In the genomic region with DNA sequence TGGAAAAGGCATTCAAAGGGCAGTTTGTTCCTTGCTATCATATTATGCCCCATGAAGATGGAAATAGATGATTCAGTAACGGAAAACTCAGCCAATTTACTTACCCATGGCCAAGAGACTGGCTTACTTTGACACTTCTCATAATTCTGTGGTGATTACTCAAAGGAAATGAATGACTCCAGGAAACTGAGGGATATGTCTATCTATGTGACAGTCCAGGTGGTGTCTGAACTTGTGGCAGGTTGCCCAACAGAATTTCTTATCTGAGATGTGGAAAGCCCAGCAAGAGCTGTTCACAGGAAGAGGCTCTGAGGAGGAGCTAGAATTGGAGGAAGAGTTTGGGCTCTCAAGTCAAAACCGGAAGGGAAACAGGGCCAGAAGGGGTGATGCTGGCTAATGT, we compare ENCODE assay signal across 1 cellular context.
TF ChIP-seq lines count a peak whose summit lies in the region.

No MANE protein-coding gene starts in this region.

TF ChIP-seq in SK-N-SH, 30 proteins besides CTCF, POLR2A, EP300 and RAD21 (continued from another document):
- TF ChIP-seq PBX3 (IDR thresholded peaks at IDR 0.05) (peak; percentile 93), NFIC (IDR thresholded peaks at IDR 0.05; ENCODE audit: borderline replicate concordance) (peak; percentile 94), NRF1 (IDR thresholded peaks at IDR 0.05; ENCODE audit: low read depth, low read length) (no peak), MXI1 (IDR thresholded peaks at IDR 0.05; ENCODE audit: low read depth, low read length) (no peak), RFX5 (IDR thresholded peaks at IDR 0.05; ENCODE audit: low read length) (no peak), JUND (IDR thresholded peaks at IDR 0.05) (peak; percentile 88), TAF1 (IDR thresholded peaks at IDR 0.05; ENCODE audit: borderline replicate concordance, low read depth, low read length) (no peak), CHD2 (IDR thresholded peaks at IDR 0.05; ENCODE audit: low read length, partially characterized antibody) (no peak), GABPA (IDR thresholded peaks at IDR 0.05; ENCODE audit: low read depth) (peak; percentile 25; the same call in 1 of the 2 replicates), RXRA (IDR thresholded peaks at IDR 0.05; ENCODE audit: borderline replicate concordance, low read depth) (peak; percentile 79; the same call in 1 of the 2 replicates), RCOR1 (IDR thresholded peaks at IDR 0.05; ENCODE audit: low read length) (no peak), SMC3 (IDR thresholded peaks at IDR 0.05; ENCODE audit: low read depth, low read length) (no peak), EZH2phosphoT487 (IDR thresholded peaks at IDR 0.05; ENCODE audit: borderline replicate concordance, low read depth) (no peak), FOSL2 (IDR thresholded peaks at IDR 0.05; ENCODE audit: borderline replicate concordance, low read depth) (peak; percentile 85), MEF2A (IDR thresholded peaks at IDR 0.05; ENCODE audit: borderline replicate concordance, low read depth) (peak; percentile 62; the same call in 1 of the 2 replicates), SIN3A (IDR thresholded peaks at IDR 0.05; ENCODE audit: borderline replicate concordance, low read depth, low read length) (no peak), FOXM1 (IDR thresholded peaks at IDR 0.05; ENCODE audit: low read depth) (peak; percentile 76), GATA2 (CRISPR knock-in tag; IDR thresholded peaks at IDR 0.05) (no peak), TCF12 (IDR thresholded peaks at IDR 0.05) (peak; percentile 97)
- TF ChIP-seq, protein P1, sequence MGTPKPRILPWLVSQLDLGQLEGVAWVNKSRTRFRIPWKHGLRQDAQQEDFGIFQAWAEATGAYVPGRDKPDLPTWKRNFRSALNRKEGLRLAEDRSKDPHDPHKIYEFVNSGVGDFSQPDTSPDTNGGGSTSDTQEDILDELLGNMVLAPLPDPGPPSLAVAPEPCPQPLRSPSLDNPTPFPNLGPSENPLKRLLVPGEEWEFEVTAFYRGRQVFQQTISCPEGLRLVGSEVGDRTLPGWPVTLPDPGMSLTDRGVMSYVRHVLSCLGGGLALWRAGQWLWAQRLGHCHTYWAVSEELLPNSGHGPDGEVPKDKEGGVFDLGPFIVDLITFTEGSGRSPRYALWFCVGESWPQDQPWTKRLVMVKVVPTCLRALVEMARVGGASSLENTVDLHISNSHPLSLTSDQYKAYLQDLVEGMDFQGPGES (IDR thresholded peaks at IDR 0.05; ENCODE audit: low read depth, low read length), result no peak
- TF ChIP-seq, protein P2, sequence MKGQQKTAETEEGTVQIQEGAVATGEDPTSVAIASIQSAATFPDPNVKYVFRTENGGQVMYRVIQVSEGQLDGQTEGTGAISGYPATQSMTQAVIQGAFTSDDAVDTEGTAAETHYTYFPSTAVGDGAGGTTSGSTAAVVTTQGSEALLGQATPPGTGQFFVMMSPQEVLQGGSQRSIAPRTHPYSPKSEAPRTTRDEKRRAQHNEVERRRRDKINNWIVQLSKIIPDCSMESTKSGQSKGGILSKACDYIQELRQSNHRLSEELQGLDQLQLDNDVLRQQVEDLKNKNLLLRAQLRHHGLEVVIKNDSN (IDR thresholded peaks at IDR 0.05; ENCODE audit: borderline replicate concordance, low read depth), result no peak
- TF ChIP-seq, protein P3, sequence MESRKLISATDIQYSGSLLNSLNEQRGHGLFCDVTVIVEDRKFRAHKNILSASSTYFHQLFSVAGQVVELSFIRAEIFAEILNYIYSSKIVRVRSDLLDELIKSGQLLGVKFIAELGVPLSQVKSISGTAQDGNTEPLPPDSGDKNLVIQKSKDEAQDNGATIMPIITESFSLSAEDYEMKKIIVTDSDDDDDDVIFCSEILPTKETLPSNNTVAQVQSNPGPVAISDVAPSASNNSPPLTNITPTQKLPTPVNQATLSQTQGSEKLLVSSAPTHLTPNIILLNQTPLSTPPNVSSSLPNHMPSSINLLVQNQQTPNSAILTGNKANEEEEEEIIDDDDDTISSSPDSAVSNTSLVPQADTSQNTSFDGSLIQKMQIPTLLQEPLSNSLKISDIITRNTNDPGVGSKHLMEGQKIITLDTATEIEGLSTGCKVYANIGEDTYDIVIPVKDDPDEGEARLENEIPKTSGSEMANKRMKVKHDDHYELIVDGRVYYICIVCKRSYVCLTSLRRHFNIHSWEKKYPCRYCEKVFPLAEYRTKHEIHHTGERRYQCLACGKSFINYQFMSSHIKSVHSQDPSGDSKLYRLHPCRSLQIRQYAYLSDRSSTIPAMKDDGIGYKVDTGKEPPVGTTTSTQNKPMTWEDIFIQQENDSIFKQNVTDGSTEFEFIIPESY (IDR thresholded peaks at IDR 0.05; ENCODE audit: borderline replicate concordance, low read depth), result peak; percentile 69; the same call in 1 of the 2 replicates
- TF ChIP-seq, protein P4, sequence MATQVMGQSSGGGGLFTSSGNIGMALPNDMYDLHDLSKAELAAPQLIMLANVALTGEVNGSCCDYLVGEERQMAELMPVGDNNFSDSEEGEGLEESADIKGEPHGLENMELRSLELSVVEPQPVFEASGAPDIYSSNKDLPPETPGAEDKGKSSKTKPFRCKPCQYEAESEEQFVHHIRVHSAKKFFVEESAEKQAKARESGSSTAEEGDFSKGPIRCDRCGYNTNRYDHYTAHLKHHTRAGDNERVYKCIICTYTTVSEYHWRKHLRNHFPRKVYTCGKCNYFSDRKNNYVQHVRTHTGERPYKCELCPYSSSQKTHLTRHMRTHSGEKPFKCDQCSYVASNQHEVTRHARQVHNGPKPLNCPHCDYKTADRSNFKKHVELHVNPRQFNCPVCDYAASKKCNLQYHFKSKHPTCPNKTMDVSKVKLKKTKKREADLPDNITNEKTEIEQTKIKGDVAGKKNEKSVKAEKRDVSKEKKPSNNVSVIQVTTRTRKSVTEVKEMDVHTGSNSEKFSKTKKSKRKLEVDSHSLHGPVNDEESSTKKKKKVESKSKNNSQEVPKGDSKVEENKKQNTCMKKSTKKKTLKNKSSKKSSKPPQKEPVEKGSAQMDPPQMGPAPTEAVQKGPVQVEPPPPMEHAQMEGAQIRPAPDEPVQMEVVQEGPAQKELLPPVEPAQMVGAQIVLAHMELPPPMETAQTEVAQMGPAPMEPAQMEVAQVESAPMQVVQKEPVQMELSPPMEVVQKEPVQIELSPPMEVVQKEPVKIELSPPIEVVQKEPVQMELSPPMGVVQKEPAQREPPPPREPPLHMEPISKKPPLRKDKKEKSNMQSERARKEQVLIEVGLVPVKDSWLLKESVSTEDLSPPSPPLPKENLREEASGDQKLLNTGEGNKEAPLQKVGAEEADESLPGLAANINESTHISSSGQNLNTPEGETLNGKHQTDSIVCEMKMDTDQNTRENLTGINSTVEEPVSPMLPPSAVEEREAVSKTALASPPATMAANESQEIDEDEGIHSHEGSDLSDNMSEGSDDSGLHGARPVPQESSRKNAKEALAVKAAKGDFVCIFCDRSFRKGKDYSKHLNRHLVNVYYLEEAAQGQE (IDR thresholded peaks at IDR 0.05; ENCODE audit: low read depth, low read length), result 0 out of 2 replicates have a peak, but pooled peaks have one; percentile 20
TF ChIP-seq in SK-N-SH: peak in this region for 16.
